In genomic region chr7:84568786-84569185, GRCh38 we compare ENCODE assay signal across 23 cellular contexts.
DNase-seq lines count a peak whose midpoint lies in the region; ATAC-seq and TF ChIP-seq lines count a peak whose summit lies in the region.
"Had no signal": no experiment of that assay in that cellular context is flagged by ENCODE, and none has a peak within 500 bp of the region (broad histone marks: within the 10 kb centered on the region; RNA-seq: fewer than 3 reads in every experiment).

No MANE protein-coding gene starts in this region.

- H3K36me3 ChIP-seq in GM23248 (ENCODE audit: low read depth) (no peaks in the 10 kb centered on the region), SK-N-SH (replicated peaks in 1 of 2; ENCODE audit: control insufficient read depth in 1 of 2, insufficient read depth in 2 of 2, low read length in 1 of 2) (no peaks in the 10 kb centered on the region), PC-3 (ENCODE audit: low read depth, low read length) (no peaks in the 10 kb centered on the region), uterus (no peaks in the 10 kb centered on the region)

- TF ChIP-seq EP300 in SK-N-SH (IDR thresholded peaks at IDR 0.05; ENCODE audit: borderline replicate concordance in 1 of 2, low read depth in 1 of 2, low read length in 1 of 2), result peak in 1 of 2 experiments; percentile 60; a peak in 2 of 4 replicates

- WGBS in GM23248 (ENCODE audit: low coverage in 1 of 2, low lambda C conversion rate in 2 of 2, missing lambda C conversion rate in 2 of 2), 2 experiments, result 27 to 31% methylated on average over 3 of the region's 3 CpGs
- WGBS in SK-N-SH (ENCODE audit: low lambda C conversion rate), result 67% methylated on average over 3 of the region's 3 CpGs

- BruUV-seq in PC-3 (replicated peaks; lab: Mats Ljungman, UMichigan), result no TSS peak

- no peaks in the 10 kb centered on the region for H3K4me1 ChIP-seq in GM23248 (ENCODE audit: insufficient read depth)
- peaks cover 0 to 7% of the 10 kb centered on the region in 2 experiments; a peak in 2 of 4 replicates for H3K4me1 ChIP-seq in SK-N-SH (ENCODE audit: control insufficient read depth in 1 of 2, insufficient read depth in 2 of 2, low read depth in 1 of 2, low read length in 1 of 2)
- H3K4me1 ChIP-seq in PC-3 (ENCODE audit: insufficient read depth, low read length), result no peaks in the 10 kb centered on the region
- no peaks in the 10 kb centered on the region for H3K4me1 ChIP-seq in uterus

- no peak overlapping the region for H3K4me3 Mint-ChIP-seq in mesothelial cell of epicardium
- H3K4me3 Mint-ChIP-seq: B cell had no signal

- H3F3A ChIP-seq in GM23248 (ENCODE audit: insufficient read depth) (no peaks in the 10 kb centered on the region), SK-N-SH (replicated peaks; ENCODE audit: insufficient read depth) (no peaks in the 10 kb centered on the region), PC-3 (ENCODE audit: low read length, unreplicated experiment) (no peaks in the 10 kb centered on the region)

- intact Hi-C loops in PC-3 (cut with micrococcal nuclease) (no loop called here), uterus (cut with DNase I; ENCODE audit: low total_unique reads) (no loop called here)

- TF ChIP-seq RAD21 in SK-N-SH (IDR thresholded peaks at IDR 0.05; ENCODE audit: low read length), result no peak

- H3K27me3 ChIP-seq in GM23248 (replicated peaks; ENCODE audit: insufficient read depth), result no peaks in the 10 kb centered on the region
- no peaks in the 10 kb centered on the region for H3K27me3 ChIP-seq in SK-N-SH (ENCODE audit: insufficient read depth)
- no peaks in the 10 kb centered on the region for H3K27me3 ChIP-seq in PC-3 (ENCODE audit: low read length)
- no peaks in the 10 kb centered on the region for H3K27me3 ChIP-seq in uterus

- ATAC-seq in PC-3, result no peak
- ATAC-seq: HepG2, Right ventricle myocardium inferior had no signal

- H3K27ac ChIP-seq in GM23248 (no peak overlapping the region), SK-N-SH (ENCODE audit: low read depth in 2 of 2, low read length in 1 of 2) (peak overlapping the region in 1 of 2 experiments; percentile 34; a peak in 1 of 4 replicates), PC-3 (ENCODE audit: low read length) (no peak overlapping the region), uterus (no peak overlapping the region)
- H3K27ac ChIP-seq: HL-60 had no signal

- peak overlapping the region; percentile 67 for H2AFZ ChIP-seq in GM23248
- no peak overlapping the region for H2AFZ ChIP-seq in SK-N-SH (ENCODE audit: low read depth)
- no peak overlapping the region for H2AFZ ChIP-seq in PC-3 (ENCODE audit: low read length)

- H3K36me3 Mint-ChIP-seq in mesothelial cell of epicardium, result no peaks in the 10 kb centered on the region

- H3K4me2 ChIP-seq in GM23248 (ENCODE audit: unreplicated experiment) (peak overlapping the region; percentile 19), SK-N-SH (no peak overlapping the region), PC-3 (ENCODE audit: low read length) (no peak overlapping the region)

- TF ChIP-seq POLR2A in uterus (IDR thresholded peaks at IDR 0.05), result no peak

- CTCF ChIA-PET in SK-N-SH (lab: Yijun Ruan, JAX) (no interaction called here), PC-3 (lab: Charles Lee) (no interaction called here)

- in situ Hi-C loops in GM23248 (cut with MboI), result no loop called here

- DNase-seq in AG08395 (ENCODE audit: low spot score) (peak; percentile 2), GM23248 (peak; percentile 9), SK-N-SH (no peak), mesothelial cell of epicardium (ENCODE audit: low spot score in 2 of 2, unreplicated experiment in 2 of 2) (no peak), SHP77 (lab: John Stamatoyannopoulos, UW) (no peak), PC-3 (no peak), uterus (no peak), NCI-H2029 treated with DMSO at 0.1 percent for 48 hours (lab: John Stamatoyannopoulos, UW) (no peak)
- DNase-seq: 8988T, DMS53, GF-D8, H7, KBM-7, NCI-H1092 treated with DMSO at 0.1 percent for 48 hours, NCI-H1436 treated with DMSO at 0.1 percent for 48 hours, NCI-H1930, NCI-H226, NCI-H510A treated with DMSO at 0.1 percent for 48 hours, NCI-H748 treated with DMSO at 0.1 percent for 48 hours had no signal

- H3K27me3 Mint-ChIP-seq in mesothelial cell of epicardium (ENCODE audit: low read depth), result no peaks in the 10 kb centered on the region
- H3K27me3 Mint-ChIP-seq: B cell had no signal

- TF ChIP-seq CTCF in SK-N-SH (IDR thresholded peaks at IDR 0.05), result no peak
- no peak for TF ChIP-seq CTCF in mesothelial cell of epicardium (IDR thresholded peaks at IDR 0.05; ENCODE audit: unreplicated experiment)
- no peak for TF ChIP-seq CTCF in PC-3 (conservative IDR thresholded peaks at IDR 0.05; ENCODE audit: low read depth, low read length)
- no peak for TF ChIP-seq CTCF in uterus (IDR thresholded peaks at IDR 0.05)

- H3K9ac ChIP-seq in GM23248 (no peak overlapping the region), SK-N-SH (no peak overlapping the region), PC-3 (ENCODE audit: low read length) (no peak overlapping the region)

- H3K4me1 Mint-ChIP-seq in mesothelial cell of epicardium, result peaks cover 5% of the 10 kb centered on the region
- H3K4me1 Mint-ChIP-seq: B cell had no signal

- peaks cover 6% of the 10 kb centered on the region for H3K9me3 Mint-ChIP-seq in mesothelial cell of epicardium

- no peaks in the 10 kb centered on the region for H4K20me1 ChIP-seq in GM23248 (ENCODE audit: insufficient read depth)
- H4K20me1 ChIP-seq in SK-N-SH (ENCODE audit: insufficient read depth), result no peaks in the 10 kb centered on the region
- H4K20me1 ChIP-seq in PC-3 (ENCODE audit: low read length), result no peaks in the 10 kb centered on the region

- no peaks in the 10 kb centered on the region for H3K79me2 ChIP-seq in GM23248 (ENCODE audit: insufficient read depth)
- no peaks in the 10 kb centered on the region for H3K79me2 ChIP-seq in SK-N-SH (ENCODE audit: insufficient read depth)
- H3K79me2 ChIP-seq in PC-3 (ENCODE audit: low read length), result no peaks in the 10 kb centered on the region

- peak overlapping the region; percentile 44 for H3K27ac Mint-ChIP-seq in mesothelial cell of epicardium
- H3K27ac Mint-ChIP-seq: B cell had no signal

- no peaks in the 10 kb centered on the region for H3K9me2 ChIP-seq in GM23248 (ENCODE audit: insufficient read depth)
- H3K9me2 ChIP-seq in SK-N-SH, result no peaks in the 10 kb centered on the region
- H3K9me2 ChIP-seq in PC-3 (replicated peaks; ENCODE audit: low read length), result no peaks in the 10 kb centered on the region

- POLR2A ChIA-PET in SK-N-SH (lab: Yijun Ruan, JAX) (no interaction called here), PC-3 (lab: Charles Lee; ENCODE audit: unreplicated experiment) (no interaction called here)

- peak overlapping the region; percentile 17; the same call in 1 of the 2 replicates for H3K4me3 ChIP-seq in GM23248
- no peak overlapping the region for H3K4me3 ChIP-seq in SK-N-SH (ENCODE audit: low read depth in 2 of 2, low read length in 1 of 2)
- H3K4me3 ChIP-seq in PC-3 (ENCODE audit: low read length), result no peak overlapping the region
- H3K4me3 ChIP-seq in uterus, result no peak overlapping the region

- H3K9me3 ChIP-seq in GM23248 (ENCODE audit: low read depth) (no peaks in the 10 kb centered on the region), SK-N-SH (no peaks in the 10 kb centered on the region; the same call in 1 of the 2 replicates), PC-3 (ENCODE audit: low read length) (no peaks in the 10 kb centered on the region), uterus (no peaks in the 10 kb centered on the region)

TF ChIP-seq in SK-N-SH, 30 proteins besides CTCF, POLR2A, EP300 and RAD21:
- TF ChIP-seq MXI1 (IDR thresholded peaks at IDR 0.05; ENCODE audit: low read depth, low read length), result no peak; the same call in 1 of the 2 replicates
- TF ChIP-seq GATA2 (CRISPR knock-in tag; IDR thresholded peaks at IDR 0.05), result peak; percentile 63

Comparison
In these comparisons a context has a peak if more than half of its experiments do, and no peak if none do; other contexts are left out.
1. DNase-seq: peak in AG08395 (single experiment) and GM23248 (single experiment); none in SK-N-SH (single experiment), mesothelial cell of epicardium (0 of 2), SHP77 (0 of 2), PC-3 (single experiment), uterus (0 of 2) and NCI-H2029 treated with DMSO at 0.1 percent for 48 hours (single experiment).